In the genomic region with DNA sequence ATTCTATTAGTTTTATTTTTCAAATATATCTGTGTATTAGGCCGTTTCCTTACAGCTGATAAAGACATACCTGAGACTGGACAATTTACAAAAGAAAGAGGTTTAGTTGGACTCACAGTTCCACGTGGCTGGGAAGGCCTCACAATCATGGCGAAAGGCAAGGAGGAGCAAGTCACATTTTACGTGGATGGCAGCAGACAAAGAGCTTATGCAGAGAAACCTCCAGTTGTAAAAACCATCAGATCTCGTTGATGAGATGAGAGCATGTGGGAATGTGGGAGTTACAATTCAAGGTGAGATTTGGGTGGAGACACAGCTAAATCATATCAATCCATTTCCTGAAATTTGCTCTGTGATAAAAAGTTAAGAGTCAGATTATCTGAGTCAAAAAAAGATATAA, we compare ENCODE assay signal across 20 cellular contexts.
"Had no signal": no experiment of that assay in that cellular context is flagged by ENCODE, and none has a peak within 500 bp of the region (broad histone marks: within the 10 kb centered on the region; RNA-seq: fewer than 3 reads in every experiment).

No MANE protein-coding gene starts in this region.

- H3K36me3 ChIP-seq: SJSA1 had no signal

- H3K4me3 ChIP-seq: SJSA1, SK-N-MC had no signal

- DNase-seq: KBM-7, MV-4-11, NCI-H1048, NCI-H1105, NCI-H1417, NCI-H1436 treated with DMSO at 0.1 percent for 48 hours, NCI-H1694, NCI-H1930, NCI-H2081, NCI-H2107, NCI-H2227 treated with DMSO at 0.1 percent for 48 hours, NCI-H524, NCI-H526 treated with DMSO at 0.1 percent for 48 hours, NCI-H774, OCI-M1, Right ventricle myocardium superior, RPMI8226, SIG-M5 had no signal

- H3K27ac ChIP-seq: SJSA1, SK-N-MC had no signal

- H3K9me3 ChIP-seq: SJSA1 had no signal
